In genomic region chr9:137300607-137301085, GRCh38 we compare ENCODE assay signal across 6 cellular contexts. TPM values are rescaled to one million over a fixed set of nuclear protein-coding genes. Genes with fewer than 3 reads are reported as not detected.
DNase-seq lines count a peak whose midpoint lies in the region; ATAC-seq and TF ChIP-seq lines count a peak whose summit lies in the region.

No MANE protein-coding gene starts in this region.

- H3K27ac ChIP-seq in HEK293 (ENCODE audit: extremely low read depth, low read depth, low read length), result peak overlapping the region; percentile 91
- H3K27ac ChIP-seq in naive thymus-derived CD4-positive, alpha-beta T cell (ENCODE audit: low read depth, low read length), result no peak overlapping the region

- in situ Hi-C loops in astrocyte of the spinal cord (cut with HindIII; ENCODE audit: low sequenced_read_pairs), result no loop called here

- H3K4me1 Mint-ChIP-seq in naive thymus-derived CD4-positive, alpha-beta T cell, result peaks cover 0 to 18% (median 13%) of the 10 kb centered on the region in 7 donors

- no peaks in the 10 kb centered on the region for H3K36me3 Mint-ChIP-seq in naive thymus-derived CD4-positive, alpha-beta T cell

- intact Hi-C loops in naive thymus-derived CD4-positive, alpha-beta T cell (cut with micrococcal nuclease), result loop anchor here (5.0 to 10.0 kb wide), 3 partner anchors 122 to 254 kb away; partner anchors contain the start of genes EXD3 (in 1 of the 2), MRPL41 (in 1 of the 2), NOXA1 (in 1 of the 2) and PNPLA7 (in 1 of the 2)

- H3K36me3 ChIP-seq in HEK293 (ENCODE audit: control insufficient read depth in 2 of 2, insufficient read depth in 1 of 2, low read length in 2 of 2), result no peaks in the 10 kb centered on the region
- H3K36me3 ChIP-seq in naive thymus-derived CD4-positive, alpha-beta T cell (ENCODE audit: control insufficient read depth in 2 of 3, insufficient read depth in 3 of 3, low read length in 3 of 3), result no peaks in the 10 kb centered on the region

- POLR2A ChIA-PET in HEK293 (lab: Yijun Ruan, JAX), result interaction anchor here (0.5 to 3.3 kb wide), 7 partner anchors 12 to 248 kb away, joined by 3 to 40 read pairs (median 3); partner anchors contain the start of genes TPRN and TUBB4B
- POLR2A ChIA-PET in naive thymus-derived CD4-positive, alpha-beta T cell (lab: Charles Lee), result no interaction called here

- CTCF ChIA-PET in HEK293 (lab: Yijun Ruan, JAX), result interaction anchor here (0.5 to 4.9 kb wide), 3 partner anchors 14 to 144 kb away, joined by 4 to 21 read pairs (median 6); no protein-coding TSS in a partner anchor
- CTCF ChIA-PET in naive thymus-derived CD4-positive, alpha-beta T cell (lab: Charles Lee), result interaction anchor here (0.6 kb wide), 1 partner anchor 13 kb away, joined by 7 read pairs; no protein-coding TSS in a partner anchor

- H3K9me3 ChIP-seq in HEK293 (ENCODE audit: control insufficient read depth, insufficient read depth, low read depth, low read length), result no peaks in the 10 kb centered on the region
- no peaks in the 10 kb centered on the region for H3K9me3 ChIP-seq in naive thymus-derived CD4-positive, alpha-beta T cell (ENCODE audit: control insufficient read depth in 2 of 3, low read length in 3 of 3)

- H3K27me3 ChIP-seq in naive thymus-derived CD4-positive, alpha-beta T cell (ENCODE audit: control insufficient read depth in 2 of 2, insufficient read depth in 2 of 2, low read length in 2 of 2), result peaks cover 15 to 22% of the 10 kb centered on the region in 2 donors

- H3K4me3 ChIP-seq in HEK293 (ENCODE audit: low read depth, low read length), result peak overlapping the region; percentile 73
- H3K4me3 ChIP-seq in astrocyte of the spinal cord (ENCODE audit: low read depth, low read length), result peak overlapping the region; percentile 37
- H3K4me3 ChIP-seq in naive thymus-derived CD4-positive, alpha-beta T cell (ENCODE audit: low read length), result peak overlapping the region; percentile 51

- peak overlapping the region; percentile 74 to 91 (median 82) for H3K4me3 Mint-ChIP-seq in naive thymus-derived CD4-positive, alpha-beta T cell

- DNase-seq in astrocyte of the spinal cord (ENCODE audit: low read depth, low spot score) (peak; percentile 32), EL (no peak)
- DNase-seq in naive thymus-derived CD4-positive, alpha-beta T cell, result no peak

- H3K9me3 Mint-ChIP-seq in naive thymus-derived CD4-positive, alpha-beta T cell, result no peaks in the 10 kb centered on the region

- peaks cover 15% of the 10 kb centered on the region for H3K4me1 ChIP-seq in HEK293 (ENCODE audit: control insufficient read depth, insufficient read depth, low read length)
- peaks cover 7 to 18% of the 10 kb centered on the region in 2 donors for H3K4me1 ChIP-seq in naive thymus-derived CD4-positive, alpha-beta T cell (ENCODE audit: control insufficient read depth in 2 of 2, insufficient read depth in 2 of 2, low read length in 2 of 2)

- TF ChIP-seq CTCF in HEK293 (tag by site-specific recombination; IDR thresholded peaks at IDR 0.05) (no peak), astrocyte of the spinal cord (IDR thresholded peaks at IDR 0.05; ENCODE audit: low read depth, low read length) (no peak)

- peak overlapping the region in 6 of 9 donors; percentile 32 to 77 (median 54) for H3K27ac Mint-ChIP-seq in naive thymus-derived CD4-positive, alpha-beta T cell

- H3K27me3 Mint-ChIP-seq in naive thymus-derived CD4-positive, alpha-beta T cell, result peaks cover 10 to 42% (median 16%) of the 10 kb centered on the region in 5 donors

- no peak for ATAC-seq in naive thymus-derived CD4-positive, alpha-beta T cell
- ATAC-seq in GM19397 (IDR thresholded peaks at IDR 0.05; ENCODE audit: unreplicated experiment) (no peak), HG03159 (IDR thresholded peaks at IDR 0.05; ENCODE audit: unreplicated experiment) (no peak)

TF ChIP-seq in HEK293, 187 proteins besides CTCF, POLR2A, EP300 and RAD21 (continues in another document):
- TF ChIP-seq ZBTB11 (tag by site-specific recombination; conservative IDR thresholded peaks at IDR 0.05; ENCODE audit: low read depth) (peak; percentile 83), REPIN1 (tag by site-specific recombination; IDR thresholded peaks at IDR 0.05; ENCODE audit: low read depth) (no peak), ZBTB21 (tag by site-specific recombination; IDR thresholded peaks at IDR 0.05) (no peak), ZNF2 (tag by site-specific recombination; IDR thresholded peaks at IDR 0.05) (0 out of 2 replicates have a peak, but pooled peaks have one; percentile 21), ZNF544 (tag by site-specific recombination; IDR thresholded peaks at IDR 0.05) (no peak)
- TF ChIP-seq, protein P1, sequence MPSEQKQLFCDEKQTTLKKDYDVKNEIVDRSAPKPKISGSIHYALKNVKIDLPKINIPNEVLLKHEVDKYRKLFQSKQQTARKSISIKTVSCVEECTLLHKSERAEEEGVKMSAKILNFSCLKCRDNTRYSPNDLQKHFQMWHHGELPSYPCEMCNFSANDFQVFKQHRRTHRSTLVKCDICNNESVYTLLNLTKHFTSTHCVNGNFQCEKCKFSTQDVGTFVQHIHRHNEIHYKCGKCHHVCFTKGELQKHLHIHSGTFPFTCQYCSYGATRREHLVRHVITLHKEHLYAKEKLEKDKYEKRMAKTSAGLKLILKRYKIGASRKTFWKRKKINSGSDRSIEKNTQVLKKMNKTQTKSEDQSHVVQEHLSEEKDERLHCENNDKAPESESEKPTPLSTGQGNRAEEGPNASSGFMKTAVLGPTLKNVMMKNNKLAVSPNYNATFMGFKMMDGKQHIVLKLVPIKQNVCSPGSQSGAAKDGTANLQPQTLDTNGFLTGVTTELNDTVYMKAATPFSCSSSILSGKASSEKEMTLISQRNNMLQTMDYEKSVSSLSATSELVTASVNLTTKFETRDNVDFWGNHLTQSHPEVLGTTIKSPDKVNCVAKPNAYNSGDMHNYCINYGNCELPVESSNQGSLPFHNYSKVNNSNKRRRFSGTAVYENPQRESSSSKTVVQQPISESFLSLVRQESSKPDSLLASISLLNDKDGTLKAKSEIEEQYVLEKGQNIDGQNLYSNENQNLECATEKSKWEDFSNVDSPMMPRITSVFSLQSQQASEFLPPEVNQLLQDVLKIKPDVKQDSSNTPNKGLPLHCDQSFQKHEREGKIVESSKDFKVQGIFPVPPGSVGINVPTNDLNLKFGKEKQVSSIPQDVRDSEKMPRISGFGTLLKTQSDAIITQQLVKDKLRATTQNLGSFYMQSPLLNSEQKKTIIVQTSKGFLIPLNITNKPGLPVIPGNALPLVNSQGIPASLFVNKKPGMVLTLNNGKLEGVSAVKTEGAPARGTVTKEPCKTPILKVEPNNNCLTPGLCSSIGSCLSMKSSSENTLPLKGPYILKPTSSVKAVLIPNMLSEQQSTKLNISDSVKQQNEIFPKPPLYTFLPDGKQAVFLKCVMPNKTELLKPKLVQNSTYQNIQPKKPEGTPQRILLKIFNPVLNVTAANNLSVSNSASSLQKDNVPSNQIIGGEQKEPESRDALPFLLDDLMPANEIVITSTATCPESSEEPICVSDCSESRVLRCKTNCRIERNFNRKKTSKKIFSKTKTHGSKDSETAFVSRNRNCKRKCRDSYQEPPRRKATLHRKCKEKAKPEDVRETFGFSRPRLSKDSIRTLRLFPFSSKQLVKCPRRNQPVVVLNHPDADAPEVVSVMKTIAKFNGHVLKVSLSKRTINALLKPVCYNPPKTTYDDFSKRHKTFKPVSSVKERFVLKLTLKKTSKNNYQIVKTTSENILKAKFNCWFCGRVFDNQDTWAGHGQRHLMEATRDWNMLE (tag by site-specific recombination; conservative IDR thresholded peaks at IDR 0.05; ENCODE audit: low read depth), result no peak

RNA-seq across cellular contexts. Expression of gene NRARP, which starts 1.4 kb away (rescaled TPM):
- 1 to 10 TPM in 3 of 5 experiments, under 1 TPM in 2; 0.70 to 2.7 (median 1.7) TPM for total RNA-seq in naive thymus-derived CD4-positive, alpha-beta T cell
- not detected for polyA plus RNA-seq in naive thymus-derived CD4-positive, alpha-beta T cell

RNA-seq across cellular contexts. Expression of gene TOR4A, which starts 23.1 kb away (rescaled TPM):
- total RNA-seq in naive thymus-derived CD4-positive, alpha-beta T cell, result 10 to 100 TPM in 2 of 5 experiments, 1 to 10 TPM in 2, under 1 TPM in 1; 0.84 to 16.6 (median 2.3) TPM
- under 1 TPM in 1 of 2 donors, not detected in 1; 0.07 TPM for polyA plus RNA-seq in naive thymus-derived CD4-positive, alpha-beta T cell

RNA-seq across cellular contexts. Expression of gene NELFB, which starts 45.5 kb away (rescaled TPM):
- total RNA-seq in naive thymus-derived CD4-positive, alpha-beta T cell, result 10 to 100 TPM; 33.4 to 64.2 (median 38.9) TPM
- 10 to 100 TPM; 22.9 to 36.5 TPM for polyA plus RNA-seq in naive thymus-derived CD4-positive, alpha-beta T cell

RNA-seq across cellular contexts. Expression of gene STPG3, which starts 49.6 kb away (rescaled TPM):
- not detected for total RNA-seq in naive thymus-derived CD4-positive, alpha-beta T cell
- not detected for polyA plus RNA-seq in naive thymus-derived CD4-positive, alpha-beta T cell

RNA-seq across cellular contexts. Expression of gene TUBB4B, which starts 59.6 kb away (rescaled TPM):
- 100 to 1,000 TPM in 1 of 5 experiments, 10 to 100 TPM in 4; 44.2 to 260 (median 87.5) TPM for total RNA-seq in naive thymus-derived CD4-positive, alpha-beta T cell
- polyA plus RNA-seq in naive thymus-derived CD4-positive, alpha-beta T cell, result 10 to 100 TPM; 17.5 to 49.9 TPM
